Comparison of ENCODE assay signal across 16 cellular contexts in genomic region chr12:28870839-28871440, GRCh38.
DNase-seq lines count a peak whose midpoint lies in the region; ATAC-seq and TF ChIP-seq lines count a peak whose summit lies in the region.
"Had no signal": no experiment of that assay in that cellular context is flagged by ENCODE, and none has a peak within 500 bp of the region (broad histone marks: within the 10 kb centered on the region; RNA-seq: fewer than 3 reads in every experiment).

No MANE protein-coding gene starts in this region.

- H3K27ac ChIP-seq in HL-60 (replicated peaks): peak overlapping the region; percentile 61
- H3K27ac ChIP-seq: adrenal gland, RWPE1, suprapubic skin had no signal

- DNase-seq in HL-60 (ENCODE audit: low read depth in 1 of 2, low spot score in 1 of 2): peak; percentile 50 to 63
- DNase-seq in NOMO-1 treated with DMSO at 0.1 percent for 48 hours (lab: John Stamatoyannopoulos, UW; ENCODE audit: unreplicated experiment): peak; percentile 90
- peak; percentile 20 for DNase-seq in astrocyte of the spinal cord (ENCODE audit: low read depth, low spot score)
- DNase-seq in kidney tubule cell (ENCODE audit: low spot score): peak; percentile 6
- no peak for DNase-seq in T-helper 9 cell
- DNase-seq in NCI-H2196 treated with DMSO at 0.1 percent for 48 hours (lab: John Stamatoyannopoulos, UW; ENCODE audit: unreplicated experiment): no peak
- DNase-seq in stimulated activated naive CD8-positive, alpha-beta T cell treated with anti-CD3 and anti-CD28 coated beads, Interleukin-15, Interleukin-2, amounts not matched to agents 100 U/mL and 50 U/mL, for 24 hours: no peak
- DNase-seq: activated CD4-positive, CD25-positive, alpha-beta regulatory T cell treated with anti-CD3 and anti-CD28 coated beads, Interleukin-2, amount 50 U/mL, for 72 hours; activated effector memory CD4-positive, alpha-beta T cell treated with Interleukin-2 at 50 U/mL for 16 hours; adrenal gland; endodermal cell; NCI-H1436; stimulated activated CD4-positive, alpha-beta T cell treated with anti-CD3 and anti-CD28 coated beads, Interleukin-2, amount 100 ng/mL, for 48 hours had no signal

- in situ Hi-C loops in astrocyte of the spinal cord (cut with HindIII; ENCODE audit: low sequenced_read_pairs): no loop called here

- no peak overlapping the region for H3K4me3 ChIP-seq in HL-60 (replicated peaks; ENCODE audit: insufficient read depth, low read length)
- H3K4me3 ChIP-seq in astrocyte of the spinal cord (ENCODE audit: low read depth, low read length): no peak overlapping the region
- H3K4me3 ChIP-seq: adrenal gland, suprapubic skin had no signal

- no peak for ATAC-seq in GM21786 (IDR thresholded peaks at IDR 0.05; ENCODE audit: unreplicated experiment)
- ATAC-seq in stimulated activated naive CD8-positive, alpha-beta T cell treated with anti-CD3 and anti-CD28 coated beads, Interleukin-15, Interleukin-2, amounts not matched to agents 100 U/mL and 50 U/mL, for 24 hours: no peak

- TF ChIP-seq CTCF in HL-60 (IDR thresholded peaks at IDR 0.05; ENCODE audit: insufficient read depth, low read length): no peak
- TF ChIP-seq CTCF in astrocyte of the spinal cord (IDR thresholded peaks at IDR 0.05; ENCODE audit: low read depth, low read length): no peak

- no peaks in the 10 kb centered on the region for H3K27me3 ChIP-seq in HL-60 (ENCODE audit: insufficient read depth, poor library complexity, severe bottlenecking)
- H3K27me3 ChIP-seq: adrenal gland, suprapubic skin had no signal

Comparison
In these comparisons a context has a peak if more than half of its experiments do, and no peak if none do; other contexts are left out.
1. DNase-seq: peak in HL-60 (2 of 2), NOMO-1 treated with DMSO at 0.1 percent for 48 hours (single experiment), astrocyte of the spinal cord (single experiment) and kidney tubule cell (single experiment); none in T-helper 9 cell (single experiment), NCI-H2196 treated with DMSO at 0.1 percent for 48 hours (single experiment) and stimulated activated naive CD8-positive, alpha-beta T cell treated with anti-CD3 and anti-CD28 coated beads, Interleukin-15, Interleukin-2, amounts not matched to agents 100 U/mL and 50 U/mL, for 24 hours (single experiment).